1 cellular context compared by ENCODE assay signal in genomic region chr15:49815506-49815905, GRCh38.
TF ChIP-seq lines count a peak whose summit lies in the region.

No MANE protein-coding gene starts in this region.

TF ChIP-seq in A549, 52 proteins besides CTCF, POLR2A, EP300 and RAD21 (continued from another document):
- TF ChIP-seq RCOR1 (IDR thresholded peaks at IDR 0.05; ENCODE audit: low read depth, low read length) = no peak
